In genomic region chr2:38586926-38587325, GRCh38 we compare ENCODE assay signal across 23 cellular contexts. TPM values are rescaled to one million over a fixed set of nuclear protein-coding genes. Genes with fewer than 3 reads are reported as not detected.
DNase-seq lines count a peak whose midpoint lies in the region; ATAC-seq, FAIRE-seq and TF ChIP-seq lines count a peak whose summit lies in the region.
"Had no signal": no experiment of that assay in that cellular context is flagged by ENCODE, and none has a peak within 500 bp of the region (broad histone marks: within the 10 kb centered on the region; RNA-seq: fewer than 3 reads in every experiment).

No MANE protein-coding gene starts in this region.

- TF ChIP-seq EP300 in stomach (IDR thresholded peaks at IDR 0.05), result no peak

- H3K9me3 ChIP-seq in adipocyte (ENCODE audit: control insufficient read depth, low read length), result no peaks in the 10 kb centered on the region
- H3K9me3 ChIP-seq in stomach, result no peaks in the 10 kb centered on the region
- H3K9me3 ChIP-seq: MG63, transverse colon had no signal

- 65 to 81% (median 72%) methylated on average over 3 of the region's 3 CpGs for WGBS in stomach, 5 donors

- H3K36me3 ChIP-seq in adipocyte (ENCODE audit: control insufficient read depth, insufficient read depth, low read length, severe bottlenecking) (peaks cover 9% of the 10 kb centered on the region), stomach (peaks cover 5 to 44% (median 26%) of the 10 kb centered on the region in 4 donors)
- H3K36me3 ChIP-seq: transverse colon had no signal

- no peak overlapping the region for H3K4me3 ChIP-seq in adipocyte (ENCODE audit: low read length)
- H3K4me3 ChIP-seq in stomach, result no peak overlapping the region
- H3K4me3 ChIP-seq: MG63, transverse colon had no signal

- intact Hi-C loops in stomach (cut with DNase I; ENCODE audit: low total_unique reads), result no loop called here

- H3K27ac ChIP-seq in stomach, result peak overlapping the region in 1 of 5 donors; percentile 19
- H3K27ac ChIP-seq: brain microvascular endothelial cell had no signal

- FAIRE-seq in D721Med (lab: Jason Lieb, UNC), result peak; percentile 25

- DNase-seq in AML-193 (lab: John Stamatoyannopoulos, UW) (peak; percentile 10 to 19), D721Med (ENCODE audit: insufficient read length, low spot score) (no peak), adipocyte (ENCODE audit: low read depth) (peak; percentile 38), iris pigment epithelial cell (ENCODE audit: low read depth) (peak; percentile 81), stomach (no peak), islet precursor cell (no peak)
- no peak for DNase-seq in activated CD8-positive, alpha-beta memory T cell treated with anti-CD3 and anti-CD28 coated beads for 24 hours
- DNase-seq: activated CD4-positive, alpha-beta T cell treated with anti-CD3 and anti-CD28 coated beads for 36 hours; activated naive CD4-positive, alpha-beta T cell treated with anti-CD3 and anti-CD28 coated beads for 36 hours; activated T-cell treated with anti-CD3 and anti-CD28 coated beads, Interleukin-2, amount 50 U/mL, for 4 hours; brain microvascular endothelial cell; C1 segment of cervical spinal cord; effector CD4-positive, alpha-beta T cell; KBM-7; MG63; natural killer cell; NCI-H1436 treated with DMSO at 0.1 percent for 48 hours; NCI-H446; NCI-H82; RPMI8226; stimulated activated CD4-positive, alpha-beta T cell treated with anti-CD3 and anti-CD28 coated beads, Interleukin-2, amount 100 ng/mL, for 24 hours; transverse colon had no signal

- TF ChIP-seq POLR2A in stomach (IDR thresholded peaks at IDR 0.05), result no peak

- H3K9ac ChIP-seq in adipocyte (ENCODE audit: low read length), result no peak overlapping the region

- peaks cover 16% of the 10 kb centered on the region for H3K4me1 ChIP-seq in adipocyte (ENCODE audit: control insufficient read depth, insufficient read depth, low read length)
- H3K4me1 ChIP-seq in stomach, result peaks cover 4 to 78% (median 33%) of the 10 kb centered on the region in 4 donors

- H3K27me3 ChIP-seq in adipocyte (replicated peaks; ENCODE audit: control insufficient read depth, insufficient read depth, low read length), result no peaks in the 10 kb centered on the region
- H3K27me3 ChIP-seq in stomach, result no peaks in the 10 kb centered on the region
- H3K27me3 ChIP-seq: brain microvascular endothelial cell, MG63, transverse colon had no signal

- no peak for ATAC-seq in GM21515 (IDR thresholded peaks at IDR 0.05; ENCODE audit: unreplicated experiment)
- ATAC-seq: activated CD4-positive, alpha-beta T cell treated with anti-CD3 and anti-CD28 coated beads for 36 hours; activated T-cell treated with anti-CD3 and anti-CD28 coated beads, Interleukin-2, amount 50 U/mL, for 4 hours; natural killer cell had no signal

- TF ChIP-seq CTCF in D721Med (IDR thresholded peaks at IDR 0.05; ENCODE audit: insufficient read depth, missing control alignments) (no peak), stomach (IDR thresholded peaks at IDR 0.05) (no peak)

RNA-seq across cellular contexts. Expression of gene HNRNPLL, which starts 15.8 kb away (rescaled TPM):
- total RNA-seq in stomach, result 10 to 100 TPM; 22.9 to 97.9 (median 39.1) TPM
- 10 to 100 TPM; 12.2 to 13.6 (median 13.0) TPM for polyA plus RNA-seq in stomach

Comparison
In these comparisons a context has a peak if more than half of its experiments do, and no peak if none do; other contexts are left out.
1. DNase-seq: peak in AML-193 (2 of 2), adipocyte (single experiment) and iris pigment epithelial cell (single experiment); none in D721Med (single experiment), stomach (single experiment), islet precursor cell (single experiment) and activated CD8-positive, alpha-beta memory T cell treated with anti-CD3 and anti-CD28 coated beads for 24 hours (single experiment).